Comparison of ENCODE assay signal across 8 cellular contexts in genomic region chr17:67260051-67260987, GRCh38. TPM values are rescaled to one million over a fixed set of nuclear protein-coding genes. Genes with fewer than 3 reads are reported as not detected.
DNase-seq lines count a peak whose midpoint lies in the region; ATAC-seq and TF ChIP-seq lines count a peak whose summit lies in the region.

No MANE protein-coding gene starts in this region.

- ATAC-seq in GM21619 (IDR thresholded peaks at IDR 0.05; ENCODE audit: unreplicated experiment) (no peak), GM19395 (IDR thresholded peaks at IDR 0.05; ENCODE audit: unreplicated experiment) (no peak)

- no peaks in the 10 kb centered on the region for H3K27me3 ChIP-seq in WERI-Rb-1 (ENCODE audit: insufficient read depth, low read depth, severe bottlenecking)

- DNase-seq in GM03348 (ENCODE audit: low spot score) (peak; percentile 61), RPMI7951 (ENCODE audit: low read depth) (peak; percentile 26), foreskin melanocyte (peak; percentile 94), skeletal muscle cell (ENCODE audit: low read depth) (peak; percentile 76), WERI-Rb-1 (no peak)
- DNase-seq in activated CD4-positive, alpha-beta T cell treated with anti-CD3 and anti-CD28 coated beads for 48 hours, result no peak

- H3K4me3 ChIP-seq in skeletal muscle cell (ENCODE audit: low read depth, low read length), result no peak overlapping the region
- H3K4me3 ChIP-seq in WERI-Rb-1 (ENCODE audit: low read depth, low read length), result no peak overlapping the region

- TF ChIP-seq CTCF in WERI-Rb-1 (IDR thresholded peaks at IDR 0.05; ENCODE audit: low read depth, low read length), result no peak

- H3K27ac ChIP-seq in WERI-Rb-1, result no peak overlapping the region

- no peaks in the 10 kb centered on the region for H3K36me3 ChIP-seq in WERI-Rb-1

- H3K9me3 ChIP-seq in WERI-Rb-1 (ENCODE audit: severe bottlenecking), result peaks cover 9% of the 10 kb centered on the region

RNA-seq across cellular contexts. Expression of gene HELZ, which starts 15.3 kb away (rescaled TPM):
- total RNA-seq in RPMI7951 (2014; rRNA removed; shearing (Covaris generic)), result 16.7 and 24.1 TPM in 2 replicates

Comparison
In these comparisons a context has a peak if more than half of its experiments do, and no peak if none do; other contexts are left out.
1. DNase-seq: peak in GM03348 (single experiment), RPMI7951 (single experiment), foreskin melanocyte (single experiment) and skeletal muscle cell (single experiment); none in activated CD4-positive, alpha-beta T cell treated with anti-CD3 and anti-CD28 coated beads for 48 hours (single experiment) and WERI-Rb-1 (single experiment).